35 cellular contexts compared by ENCODE assay signal in genomic region chr16:77233799-77234502, GRCh38. TPM values are rescaled to one million over a fixed set of nuclear protein-coding genes. Genes with fewer than 3 reads are reported as not detected.
"Had no signal": no experiment of that assay in that cellular context is flagged by ENCODE, and none has a peak within 500 bp of the region (broad histone marks: within the 10 kb centered on the region; RNA-seq: fewer than 3 reads in every experiment).

No MANE protein-coding gene starts in this region.

- H3K27ac ChIP-seq: adrenal gland, body of pancreas, epithelial cell of prostate, esophagus squamous epithelium had no signal

- H3K9me3 ChIP-seq: adrenal gland, body of pancreas, esophagus squamous epithelium had no signal

- H3K36me3 ChIP-seq: adrenal gland, esophagus squamous epithelium had no signal

- H3K27ac Mint-ChIP-seq: activated CD4-positive, alpha-beta memory T cell treated with anti-CD3 and anti-CD28 coated beads for 36 hours; activated CD4-positive, alpha-beta T cell treated with anti-CD3 and anti-CD28 coated beads for 36 hours; activated CD4-positive, alpha-beta T cell treated with anti-CD3 and anti-CD28 coated beads, Interleukin-2, amount 10 ng/mL, durations not matched to agents 24 days and 14 days; activated CD8-positive, alpha-beta memory T cell treated with anti-CD3 and anti-CD28 coated beads, Interleukin-2, amount 10 ng/mL, durations not matched to agents 7 days and 5 days; activated CD8-positive, alpha-beta T cell treated with anti-CD3 and anti-CD28 coated beads, Interleukin-2, amount 10 ng/mL, durations not matched to agents 7 days and 5 days; activated naive CD4-positive, alpha-beta T cell treated with anti-CD3 and anti-CD28 coated beads for 36 hours; activated naive CD4-positive, alpha-beta T cell treated with anti-CD3 and anti-CD28 coated beads, Interleukin-2, amount 50 U/mL, for 24 hours; activated naive CD8-positive, alpha-beta T cell treated with anti-CD3 and anti-CD28 coated beads for 36 hours; activated naive CD8-positive, alpha-beta T cell treated with anti-CD3 and anti-CD28 coated beads, Interleukin-2, amount 50 U/mL, for 24 hours; activated T-helper 1 cell treated with anti-CD3 and anti-CD28 coated beads, Interleukin-12 subunit alpha, Interleukin-12 subunit beta, Interleukin-2, Interleukin-4 antibody, amounts not matched to agents 30 ng/mL and 10 ng/mL and 1 ng/mL, durations not matched to agents 14 hours and 24 hours and 36 hours; activated T-helper 2 cell treated with anti-CD3 and anti-CD28 coated beads, Interferon-gamma antibody, Interleukin-2, Interleukin-4, amounts not matched to agents 10 μg/mL and 5 μg/mL and 100 μg/mL, durations not matched to agents 14 hours and 24 hours and 36 hours had no signal

- DNase-seq: activated CD4-positive, alpha-beta memory T cell treated with anti-CD3 and anti-CD28 coated beads for 36 hours; activated CD4-positive, alpha-beta T cell treated with anti-CD3 and anti-CD28 coated beads for 36 hours; activated CD4-positive, alpha-beta T cell treated with anti-CD3 and anti-CD28 coated beads, Interleukin-2, amount 10 ng/mL, durations not matched to agents 24 days and 14 days; activated CD4-positive, CD25-positive, alpha-beta regulatory T cell; activated CD4-positive, CD25-positive, alpha-beta regulatory T cell treated with anti-CD3 and anti-CD28 coated beads, Interleukin-2, amount 50 U/mL, for 72 hours; activated CD8-positive, alpha-beta memory T cell treated with anti-CD3 and anti-CD28 coated beads, Interleukin-2, amount 10 ng/mL, durations not matched to agents 7 days and 5 days; activated CD8-positive, alpha-beta memory T cell treated with anti-CD3 and anti-CD28 coated beads, Interleukin-2, amount 50 U/mL, for 4 hours; activated CD8-positive, alpha-beta T cell treated with anti-CD3 and anti-CD28 coated beads, Interleukin-2, amount 10 ng/mL, durations not matched to agents 7 days and 5 days; activated effector memory CD4-positive, alpha-beta T cell treated with anti-CD3 and anti-CD28 coated beads, Interleukin-2, amount 50 U/mL, for 16 hours; activated naive CD4-positive, alpha-beta T cell treated with anti-CD3 and anti-CD28 coated beads for 36 hours; activated naive CD8-positive, alpha-beta T cell treated with anti-CD3 and anti-CD28 coated beads for 36 hours; activated naive CD8-positive, alpha-beta T cell treated with anti-CD3 and anti-CD28 coated beads, Interleukin-2, amount 50 U/mL, for 24 hours; activated T-cell treated with anti-CD3 and anti-CD28 coated beads, Interleukin-2, amount 50 U/mL, for 1 hour; activated T-cell treated with anti-CD3 and anti-CD28 coated beads, Interleukin-2, amount 50 U/mL, for 48 hours; adrenal gland; amygdala; aorta; body of pancreas; caudate nucleus; cortex of kidney; effector CD4-positive, alpha-beta T cell; effector memory CD8-positive, alpha-beta T cell; esophagus squamous epithelium; head of caudate nucleus; hippocampal formation had no signal

- H3K36me3 Mint-ChIP-seq: activated CD4-positive, alpha-beta memory T cell treated with anti-CD3 and anti-CD28 coated beads for 36 hours; activated CD8-positive, alpha-beta memory T cell treated with anti-CD3 and anti-CD28 coated beads, Interleukin-2, amount 10 ng/mL, durations not matched to agents 7 days and 5 days; activated naive CD4-positive, alpha-beta T cell treated with anti-CD3 and anti-CD28 coated beads, Interleukin-2, amount 50 U/mL, for 24 hours; activated naive CD8-positive, alpha-beta T cell treated with anti-CD3 and anti-CD28 coated beads for 36 hours had no signal

- H3K9me3 Mint-ChIP-seq: activated CD4-positive, alpha-beta memory T cell treated with anti-CD3 and anti-CD28 coated beads for 36 hours; activated CD4-positive, alpha-beta T cell treated with anti-CD3 and anti-CD28 coated beads, Interleukin-2, amount 10 ng/mL, durations not matched to agents 24 days and 14 days; activated naive CD4-positive, alpha-beta T cell treated with anti-CD3 and anti-CD28 coated beads for 36 hours; activated naive CD4-positive, alpha-beta T cell treated with anti-CD3 and anti-CD28 coated beads, Interleukin-2, amount 50 U/mL, for 24 hours; activated naive CD8-positive, alpha-beta T cell treated with anti-CD3 and anti-CD28 coated beads for 36 hours; activated naive CD8-positive, alpha-beta T cell treated with anti-CD3 and anti-CD28 coated beads, Interleukin-2, amount 50 U/mL, for 24 hours; activated T-helper 1 cell treated with anti-CD3 and anti-CD28 coated beads, Interleukin-12 subunit alpha, Interleukin-12 subunit beta, Interleukin-2, Interleukin-4 antibody, amounts not matched to agents 30 ng/mL and 10 ng/mL and 1 ng/mL, durations not matched to agents 14 hours and 24 hours and 36 hours; activated T-helper 2 cell treated with anti-CD3 and anti-CD28 coated beads, Interferon-gamma antibody, Interleukin-2, Interleukin-4, amounts not matched to agents 10 μg/mL and 5 μg/mL and 100 μg/mL, durations not matched to agents 14 hours and 24 hours and 36 hours; effector memory CD8-positive, alpha-beta T cell had no signal

- H3K27me3 ChIP-seq: body of pancreas had no signal

- ATAC-seq: activated CD4-positive, alpha-beta T cell treated with anti-CD3 and anti-CD28 coated beads for 36 hours; activated CD8-positive, alpha-beta memory T cell treated with anti-CD3 and anti-CD28 coated beads, Interleukin-2, amount 10 ng/mL, durations not matched to agents 7 days and 5 days; activated CD8-positive, alpha-beta T cell treated with anti-CD3 and anti-CD28 coated beads, Interleukin-2, amount 10 ng/mL, durations not matched to agents 7 days and 5 days; activated naive CD8-positive, alpha-beta T cell treated with anti-CD3 and anti-CD28 coated beads, Interleukin-2, amount 50 U/mL, for 24 hours; body of pancreas; effector memory CD8-positive, alpha-beta T cell had no signal

- H3K4me3 Mint-ChIP-seq: activated CD4-positive, alpha-beta memory T cell treated with anti-CD3 and anti-CD28 coated beads for 36 hours; activated CD4-positive, alpha-beta T cell treated with anti-CD3 and anti-CD28 coated beads for 36 hours; activated CD4-positive, alpha-beta T cell treated with anti-CD3 and anti-CD28 coated beads, Interleukin-2, amount 10 ng/mL, durations not matched to agents 24 days and 14 days; activated CD8-positive, alpha-beta memory T cell treated with anti-CD3 and anti-CD28 coated beads, Interleukin-2, amount 10 ng/mL, durations not matched to agents 7 days and 5 days; activated CD8-positive, alpha-beta T cell treated with anti-CD3 and anti-CD28 coated beads, Interleukin-2, amount 10 ng/mL, durations not matched to agents 7 days and 5 days; activated naive CD4-positive, alpha-beta T cell treated with anti-CD3 and anti-CD28 coated beads for 36 hours; activated naive CD4-positive, alpha-beta T cell treated with anti-CD3 and anti-CD28 coated beads, Interleukin-2, amount 50 U/mL, for 24 hours; activated naive CD8-positive, alpha-beta T cell treated with anti-CD3 and anti-CD28 coated beads for 36 hours; activated naive CD8-positive, alpha-beta T cell treated with anti-CD3 and anti-CD28 coated beads, Interleukin-2, amount 50 U/mL, for 24 hours; activated T-helper 1 cell treated with anti-CD3 and anti-CD28 coated beads, Interleukin-12 subunit alpha, Interleukin-12 subunit beta, Interleukin-2, Interleukin-4 antibody, amounts not matched to agents 30 ng/mL and 10 ng/mL and 1 ng/mL, durations not matched to agents 14 hours and 24 hours and 36 hours; effector memory CD8-positive, alpha-beta T cell had no signal

- FAIRE-seq: colon, endometrium, endothelial cell of umbilical vein, frontal cortex had no signal

- H3K4me3 ChIP-seq: adrenal gland, body of pancreas, esophagus squamous epithelium had no signal

- H3K4me1 ChIP-seq: adrenal gland had no signal

RNA-seq across cellular contexts. Expression of gene SYCE1L, which starts 34.7 kb away (rescaled TPM):
- total RNA-seq: fibroblast of villous mesenchyme had no signal
- polyA plus RNA-seq: fibroblast of lung had no signal
